8 cellular contexts compared by ENCODE assay signal in the genomic region with DNA sequence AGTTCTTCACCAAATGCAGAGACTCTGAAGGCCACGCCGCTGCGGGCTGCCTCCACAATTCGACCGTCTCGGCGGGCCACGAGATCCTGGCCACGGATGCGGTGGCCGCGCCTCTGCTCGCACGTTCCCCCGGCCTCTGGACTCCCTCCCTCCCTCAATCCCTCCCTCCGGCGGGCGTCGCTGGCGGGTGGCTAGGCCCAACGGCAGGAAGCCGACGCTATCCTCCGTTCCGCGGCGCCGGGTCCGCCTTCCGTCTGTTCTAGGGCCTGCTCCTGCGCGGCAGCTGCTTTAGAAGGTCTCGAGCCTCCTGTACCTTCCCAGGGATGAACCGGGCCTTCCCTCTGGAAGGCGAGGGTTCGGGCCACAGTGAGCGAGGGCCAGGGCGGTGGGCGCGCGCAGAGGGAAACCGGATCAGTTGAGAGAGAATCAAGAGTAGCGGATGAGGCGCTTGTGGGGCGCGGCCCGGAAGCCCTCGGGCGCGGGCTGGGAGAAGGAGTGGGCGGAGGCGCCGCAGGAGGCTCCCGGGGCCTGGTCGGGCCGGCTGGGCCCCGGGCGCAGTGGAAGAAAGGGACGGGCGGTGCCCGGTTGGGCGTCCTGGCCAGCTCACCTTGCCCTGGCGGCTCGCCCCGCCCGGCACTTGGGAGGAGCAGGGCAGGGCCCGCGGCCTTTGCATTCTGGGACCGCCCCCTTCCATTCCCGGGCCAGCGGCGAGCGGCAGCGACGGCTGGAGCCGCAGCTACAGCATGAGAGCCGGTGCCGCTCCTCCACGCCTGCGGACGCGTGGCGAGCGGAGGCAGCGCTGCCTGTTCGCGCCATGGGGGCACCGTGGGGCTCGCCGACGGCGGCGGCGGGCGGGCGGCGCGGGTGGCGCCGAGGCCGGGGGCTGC. TPM values are rescaled to one million over a fixed set of nuclear protein-coding genes. Genes with fewer than 3 reads are reported as not detected.
DNase-seq lines count a peak whose midpoint lies in the region; ATAC-seq and TF ChIP-seq lines count a peak whose summit lies in the region.

A gene with protein sequence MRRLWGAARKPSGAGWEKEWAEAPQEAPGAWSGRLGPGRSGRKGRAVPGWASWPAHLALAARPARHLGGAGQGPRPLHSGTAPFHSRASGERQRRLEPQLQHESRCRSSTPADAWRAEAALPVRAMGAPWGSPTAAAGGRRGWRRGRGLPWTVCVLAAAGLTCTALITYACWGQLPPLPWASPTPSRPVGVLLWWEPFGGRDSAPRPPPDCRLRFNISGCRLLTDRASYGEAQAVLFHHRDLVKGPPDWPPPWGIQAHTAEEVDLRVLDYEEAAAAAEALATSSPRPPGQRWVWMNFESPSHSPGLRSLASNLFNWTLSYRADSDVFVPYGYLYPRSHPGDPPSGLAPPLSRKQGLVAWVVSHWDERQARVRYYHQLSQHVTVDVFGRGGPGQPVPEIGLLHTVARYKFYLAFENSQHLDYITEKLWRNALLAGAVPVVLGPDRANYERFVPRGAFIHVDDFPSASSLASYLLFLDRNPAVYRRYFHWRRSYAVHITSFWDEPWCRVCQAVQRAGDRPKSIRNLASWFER (plus strand): TSS at position 227 of the 887 bp plus-strand sequence. CDS start 213 bp downstream, at position 440.

- peak within 1 kb of the TSS; percentile 99 to 100 for H3K4me3 Mint-ChIP-seq in CD14-positive monocyte
- peak within 1 kb of the TSS; percentile 92 to 97 for H3K4me3 Mint-ChIP-seq in effector memory CD8-positive, alpha-beta T cell

- peaks cover 0 to 2% (median 0%) of the 10 kb centered on the region in 7 donors for H3K9me3 Mint-ChIP-seq in CD14-positive monocyte
- no peaks in the 10 kb centered on the region for H3K9me3 Mint-ChIP-seq in effector memory CD8-positive, alpha-beta T cell

- H3K27ac Mint-ChIP-seq in CD14-positive monocyte, result peak within 1 kb of the TSS; percentile 99 to 100 (median 100)
- peak within 1 kb of the TSS; percentile 95 to 99 for H3K27ac Mint-ChIP-seq in effector memory CD8-positive, alpha-beta T cell

- TF ChIP-seq CTCF in CD14-positive monocyte (IDR thresholded peaks at IDR 0.05), result no peak

- intact Hi-C loops in CD14-positive monocyte (cut with micrococcal nuclease), result loop anchor here in 1 of 2 donors (2.0 to 5.0 kb wide), 2 partner anchors 31 to 58 kb away; no protein-coding TSS in a partner anchor

- H3K36me3 Mint-ChIP-seq in CD14-positive monocyte, result peaks cover 6 to 8% of the 10 kb centered on the region in 2 donors
- peaks cover 5% of the 10 kb centered on the region for H3K36me3 Mint-ChIP-seq in effector memory CD8-positive, alpha-beta T cell (ENCODE audit: insufficient read depth)

- H3K27me3 Mint-ChIP-seq in CD14-positive monocyte (ENCODE audit: low read depth in 3 of 3), result no peaks in the 10 kb centered on the region
- H3K27me3 Mint-ChIP-seq in effector memory CD8-positive, alpha-beta T cell, result peaks cover 0 to 14% of the 10 kb centered on the region in 2 donors

- peak; percentile 92 for ATAC-seq in HG03439 (IDR thresholded peaks at IDR 0.05; ENCODE audit: unreplicated experiment)
- peak; percentile 73 for ATAC-seq in effector memory CD8-positive, alpha-beta T cell (replicated peaks)

- peaks cover 48% of the 10 kb centered on the region for H3K4me1 Mint-ChIP-seq in CD14-positive monocyte
- peaks cover 31 to 36% of the 10 kb centered on the region in 2 donors for H3K4me1 Mint-ChIP-seq in effector memory CD8-positive, alpha-beta T cell (ENCODE audit: low read depth in 2 of 2)

- DNase-seq in CD14-positive monocyte (ENCODE audit: low spot score) (peak; percentile 80), GM19238 (ENCODE audit: insufficient read length, low spot score) (peak; percentile 72), NCI-H774 (lab: John Stamatoyannopoulos, UW) (peak; percentile 89), mesenteric fat pad (ENCODE audit: low spot score) (peak; percentile 95)
- peak; percentile 58 to 60 (median 59) for DNase-seq in activated CD8-positive, alpha-beta memory T cell treated with anti-CD3 and anti-CD28 coated beads for 48 hours (ENCODE audit: low read depth in 2 of 3, low spot score in 2 of 3)
- DNase-seq in effector memory CD8-positive, alpha-beta T cell, result peak; percentile 46 to 66 (median 48)
- peak; percentile 45 to 46 for DNase-seq in stimulated activated CD8-positive, alpha-beta memory T cell treated with anti-CD3 and anti-CD28 coated beads, Interleukin-15, amount 100 ng/mL, for 4 hours (ENCODE audit: low read depth in 2 of 2)

RNA-seq across cellular contexts. Expression of the gene that starts here (rescaled TPM):
- polyA plus RNA-seq in CD14-positive monocyte, result 1 to 10 TPM; 5.4 to 6.5 TPM
- 5.5 TPM for total RNA-seq in mesenteric fat pad

Comparison
In these comparisons a context has a peak if more than half of its experiments do, and no peak if none do; other contexts are left out.
1. Peak in every context shown above with its lines: DNase-seq and ATAC-seq.